8 cellular contexts compared by ENCODE assay signal in the genomic region with DNA sequence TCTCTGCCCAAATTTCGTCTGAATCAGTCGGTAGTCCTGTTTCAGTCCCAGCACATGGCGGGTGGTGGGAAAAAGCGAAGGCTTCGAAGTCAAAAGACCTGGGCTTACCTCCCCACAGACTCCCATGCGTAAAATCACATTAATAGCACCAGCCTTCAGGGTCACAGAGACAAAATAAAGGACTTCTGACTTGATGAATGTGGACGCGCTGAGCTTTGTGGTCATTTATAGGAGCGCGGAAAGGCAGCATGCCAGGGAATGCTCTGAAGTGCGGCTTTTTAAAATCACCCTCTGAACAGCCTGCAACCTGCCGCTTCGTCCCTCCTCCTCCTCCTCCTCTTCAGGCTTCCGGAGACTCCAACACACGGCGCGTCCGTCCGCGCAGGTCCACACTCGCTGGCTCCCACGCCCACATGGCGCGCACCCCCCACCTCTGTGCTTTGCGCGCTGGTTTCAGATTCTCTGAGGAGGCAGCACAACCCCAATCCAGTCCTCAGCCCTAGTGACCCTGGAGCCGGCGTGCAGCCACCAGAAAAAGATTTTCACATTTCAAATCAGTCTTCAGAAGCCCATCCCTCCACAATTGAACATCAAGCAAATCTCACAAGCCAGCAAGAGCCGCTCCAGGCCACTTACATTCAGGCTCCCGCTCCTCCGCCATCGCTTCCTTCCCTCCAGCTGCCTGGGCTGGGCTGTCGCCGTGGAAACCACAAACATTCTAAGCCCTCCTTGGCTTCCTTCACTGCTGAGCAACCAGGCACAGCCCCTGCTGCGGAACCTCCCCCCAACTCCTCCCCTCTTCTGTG. TPM values are rescaled to one million over a fixed set of nuclear protein-coding genes. Genes with fewer than 3 reads are reported as not detected.
DNase-seq lines count a peak whose midpoint lies in the region; ATAC-seq and TF ChIP-seq lines count a peak whose summit lies in the region.

A gene (minus strand): TSS at position 680 of the 806 bp plus-strand sequence. CDS start 19 bp downstream, at position 661.

- H3K27ac Mint-ChIP-seq in Calu3 (ENCODE audit: unreplicated experiment), result peak within 1 kb of the TSS; percentile 83

- peaks cover 7% of the 10 kb centered on the region for H3K36me3 Mint-ChIP-seq in Calu3 (ENCODE audit: insufficient read depth, unreplicated experiment)

- no peaks in the 10 kb centered on the region for H3K9me3 ChIP-seq in skeletal muscle satellite cell (replicated peaks; ENCODE audit: low read length)

- H3K9me3 Mint-ChIP-seq in Calu3 (ENCODE audit: low read depth, unreplicated experiment), result no peaks in the 10 kb centered on the region

- H3K4me1 Mint-ChIP-seq in Calu3 (ENCODE audit: low read depth, unreplicated experiment), result no peaks in the 10 kb centered on the region

- H3K4me1 ChIP-seq in skeletal muscle satellite cell (ENCODE audit: control insufficient read depth, insufficient read depth, low read length), result no peaks in the 10 kb centered on the region

- TF ChIP-seq CTCF in Calu3 (IDR thresholded peaks at IDR 0.05; ENCODE audit: unreplicated experiment), result no peak
- no peak for TF ChIP-seq CTCF in brain microvascular endothelial cell (IDR thresholded peaks at IDR 0.05; ENCODE audit: low read depth, low read length, missing control alignments)

- no peak within 1 kb of the TSS for H3K27ac ChIP-seq in brain microvascular endothelial cell

- ATAC-seq in GM21447 (IDR thresholded peaks at IDR 0.05; ENCODE audit: unreplicated experiment) (no peak), GM18870 (IDR thresholded peaks at IDR 0.05; ENCODE audit: unreplicated experiment) (no peak)

- DNase-seq in Calu3, result peak; percentile 76
- DNase-seq in NCI-H2029 (lab: John Stamatoyannopoulos, UW), result peak; percentile 85
- DNase-seq in brain microvascular endothelial cell, result peak; percentile 85
- peak; percentile 88 for DNase-seq in iPS-NIHi11 (ENCODE audit: low spot score)
- no peak for DNase-seq in RKO (ENCODE audit: low spot score)

- H3K27me3 Mint-ChIP-seq in Calu3 (ENCODE audit: unreplicated experiment), result no peaks in the 10 kb centered on the region

- peak within 1 kb of the TSS; percentile 90 for H3K4me2 ChIP-seq in skeletal muscle satellite cell (ENCODE audit: low read length)

- BruUV-seq in Calu3 (replicated peaks; lab: Mats Ljungman, UMichigan), result no TSS peak

- no peaks in the 10 kb centered on the region for H3K36me3 ChIP-seq in brain microvascular endothelial cell (replicated peaks)
- no peaks in the 10 kb centered on the region for H3K36me3 ChIP-seq in skeletal muscle satellite cell (ENCODE audit: insufficient read depth, low read length)

- H3K4me3 ChIP-seq in brain microvascular endothelial cell (ENCODE audit: low read depth, low read length), result peak within 1 kb of the TSS; percentile 57
- H3K4me3 ChIP-seq in skeletal muscle satellite cell (ENCODE audit: low read length), result peak within 1 kb of the TSS; percentile 73

- H3K27me3 ChIP-seq in brain microvascular endothelial cell (replicated peaks), result no peaks in the 10 kb centered on the region
- H3K27me3 ChIP-seq in skeletal muscle satellite cell (ENCODE audit: control insufficient read depth, insufficient read depth, low read length), result no peaks in the 10 kb centered on the region

- CTCF ChIA-PET in Calu3 (lab: Charles Lee), result no interaction called here

- in situ Hi-C loops in brain microvascular endothelial cell (cut with HindIII; ENCODE audit: low pct_ligation_motif_present, low sequenced_read_pairs), result no loop called here

- intact Hi-C loops in Calu3 (cut with micrococcal nuclease; ENCODE audit: unreplicated experiment), result no loop called here

- peak within 1 kb of the TSS; percentile 18 for H3K9ac ChIP-seq in skeletal muscle satellite cell (ENCODE audit: low read depth, low read length)

- peak within 1 kb of the TSS; percentile 88 for H3K4me3 Mint-ChIP-seq in Calu3 (ENCODE audit: low read depth, unreplicated experiment)

RNA-seq across cellular contexts. Expression of the gene that starts here (rescaled TPM):
- not detected in 2 replicates for total RNA-seq in Calu3 (2022)
- total RNA-seq in skeletal muscle satellite cell (2012; rRNA removed), result not detected in 2 replicates

Comparison
In these comparisons a context has a peak if more than half of its experiments do, and no peak if none do; other contexts are left out.
1. Peak in DNase-seq in Calu3; RNA of the gene not detected or under 1 TPM.